In genomic region chr11:44316388-44317240, GRCh38 we compare ENCODE assay signal across 1 cellular context.
TF ChIP-seq lines count a peak whose summit lies in the region.

No MANE protein-coding gene starts in this region.

TF ChIP-seq in H1, 55 proteins besides CTCF, POLR2A, EP300 and RAD21 (continued from another document):
- TF ChIP-seq EZH2 (IDR thresholded peaks at IDR 0.05; ENCODE audit: low read depth, low read length, severe bottlenecking) (peak; percentile 88), GABPA (IDR thresholded peaks at IDR 0.05; ENCODE audit: borderline replicate concordance, insufficient read depth, low read length) (peak; percentile 51; the same call in 1 of the 2 replicates), RBBP5 (IDR thresholded peaks at IDR 0.05; ENCODE audit: borderline replicate concordance, low read depth, low read length) (0 out of 2 replicates have a peak, but pooled peaks have one; percentile 17)
TF ChIP-seq in H1: peak in this region for 8.
